In the genomic region with DNA sequence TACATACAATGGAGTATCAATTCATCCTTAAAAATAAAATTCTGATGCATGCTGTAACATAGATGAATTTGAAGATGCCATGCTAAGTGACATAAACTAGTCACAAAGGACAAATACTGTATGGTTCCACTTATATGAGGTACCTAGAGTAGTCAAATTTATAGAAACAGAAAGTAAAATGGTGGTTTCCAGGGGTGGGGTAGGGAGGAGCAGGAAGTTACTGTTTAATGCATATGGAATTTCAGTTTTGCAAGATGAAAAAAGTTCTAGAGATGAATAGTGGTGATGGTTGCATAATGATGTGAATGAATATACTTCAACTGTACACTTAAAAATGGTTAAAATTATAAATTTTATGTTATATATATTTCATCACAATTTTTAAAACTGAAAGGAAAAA, we compare ENCODE assay signal across 12 cellular contexts. TPM values are rescaled to one million over a fixed set of nuclear protein-coding genes. Genes with fewer than 3 reads are reported as not detected.
DNase-seq lines count a peak whose midpoint lies in the region; ATAC-seq and TF ChIP-seq lines count a peak whose summit lies in the region.
"Had no signal": no experiment of that assay in that cellular context is flagged by ENCODE, and none has a peak within 500 bp of the region (broad histone marks: within the 10 kb centered on the region; RNA-seq: fewer than 3 reads in every experiment).

No MANE protein-coding gene starts in this region.

- dilution Hi-C loops in mammary epithelial cell (cut with HindIII; ENCODE audit: low sequenced_read_pairs), result no loop called here

- H3K4me3 ChIP-seq in mammary epithelial cell (replicated peaks in 1 of 3; ENCODE audit: insufficient read depth in 1 of 3, low read depth in 2 of 3, low read length in 3 of 3) (no peak overlapping the region), mucosa of descending colon (no peak overlapping the region)
- H3K4me3 ChIP-seq: sigmoid colon had no signal

- no peaks in the 10 kb centered on the region for H3K27me3 Mint-ChIP-seq in activated CD4-positive, alpha-beta memory T cell treated with anti-CD3 and anti-CD28 coated beads for 36 hours

- intact Hi-C loops in mammary epithelial cell (cut with micrococcal nuclease), result no loop called here
- intact Hi-C loops in mucosa of descending colon (cut with DNase I, micrococcal nuclease), result no loop called here
- intact Hi-C loops in activated CD4-positive, alpha-beta memory T cell treated with anti-CD3 and anti-CD28 coated beads for 36 hours (cut with micrococcal nuclease), result no loop called here

- peaks cover 5% of the 10 kb centered on the region for H3K36me3 Mint-ChIP-seq in activated CD4-positive, alpha-beta memory T cell treated with anti-CD3 and anti-CD28 coated beads for 36 hours

- no peaks in the 10 kb centered on the region for H4K20me1 ChIP-seq in mammary epithelial cell (ENCODE audit: insufficient read depth, low read length)

- no peaks in the 10 kb centered on the region for H3K27me3 ChIP-seq in mammary epithelial cell (ENCODE audit: insufficient read depth, low read length)
- H3K27me3 ChIP-seq: sigmoid colon had no signal

- H3K36me3 ChIP-seq in mammary epithelial cell (ENCODE audit: insufficient read depth, low read length) (no peaks in the 10 kb centered on the region), mucosa of descending colon (ENCODE audit: low read depth) (no peaks in the 10 kb centered on the region)
- H3K36me3 ChIP-seq: sigmoid colon, WERI-Rb-1 had no signal

- peaks cover 13% of the 10 kb centered on the region for H3K9me3 Mint-ChIP-seq in activated CD4-positive, alpha-beta memory T cell treated with anti-CD3 and anti-CD28 coated beads for 36 hours

- H3K4me2 ChIP-seq in mammary epithelial cell (ENCODE audit: insufficient read depth, low read depth, low read length), result peak overlapping the region; percentile 20

- H3K9me3 ChIP-seq in mammary epithelial cell (replicated peaks; ENCODE audit: insufficient read depth, low read length), result no peaks in the 10 kb centered on the region
- H3K9me3 ChIP-seq in mucosa of descending colon, result peaks cover 7% of the 10 kb centered on the region

- in situ Hi-C loops in mammary epithelial cell (cut with MboI; ENCODE audit: low sequenced_read_pairs in 2 of 2), result no loop called here

- ATAC-seq in GM18499 (IDR thresholded peaks at IDR 0.05; ENCODE audit: insufficient read depth, unreplicated experiment) (peak; percentile 83), GM21526 (IDR thresholded peaks at IDR 0.05; ENCODE audit: low FRiP score, unreplicated experiment) (peak; percentile 61), HG03521 (IDR thresholded peaks at IDR 0.05; ENCODE audit: unreplicated experiment) (peak; percentile 62), mucosa of descending colon (no peak)

- TF ChIP-seq CTCF in mammary epithelial cell (conservative IDR thresholded peaks at IDR 0.05 in 1 of 2, IDR thresholded peaks at IDR 0.05 in 1 of 2; ENCODE audit: extremely low read depth in 1 of 2, insufficient read depth in 1 of 2, low read depth in 1 of 2, low read length in 2 of 2) (no peak), mucosa of descending colon (IDR thresholded peaks at IDR 0.05) (no peak)

- peak overlapping the region; percentile 45 for H2AFZ ChIP-seq in mammary epithelial cell (ENCODE audit: low read depth, low read length)

- no peak overlapping the region for H3K4me3 Mint-ChIP-seq in activated CD4-positive, alpha-beta memory T cell treated with anti-CD3 and anti-CD28 coated beads for 36 hours

- BruUV-seq in mammary epithelial cell (replicated peaks; lab: Mats Ljungman, UMichigan), result no TSS peak

- H3K9ac ChIP-seq in mammary epithelial cell (ENCODE audit: insufficient read depth, low read length), result no peak overlapping the region

- no peak overlapping the region for H3K27ac ChIP-seq in mammary epithelial cell (ENCODE audit: insufficient read depth, low read depth, low read length)
- H3K27ac ChIP-seq: sigmoid colon, WERI-Rb-1 had no signal

- H3K4me1 ChIP-seq in mammary epithelial cell (ENCODE audit: insufficient read depth, low read length) (no peaks in the 10 kb centered on the region), mucosa of descending colon (ENCODE audit: low read depth) (no peaks in the 10 kb centered on the region)
- H3K4me1 ChIP-seq: sigmoid colon had no signal

- CTCF ChIA-PET in mammary epithelial cell (lab: Charles Lee; ENCODE audit: low non-redundant PET), result no interaction called here
- CTCF ChIA-PET in activated CD4-positive, alpha-beta memory T cell treated with anti-CD3 and anti-CD28 coated beads for 36 hours (lab: Charles Lee), result no interaction called here

- POLR2A ChIA-PET in activated CD4-positive, alpha-beta memory T cell treated with anti-CD3 and anti-CD28 coated beads for 36 hours (lab: Charles Lee), result no interaction called here

- H3K79me2 ChIP-seq in mammary epithelial cell (ENCODE audit: insufficient read depth, low read length), result no peaks in the 10 kb centered on the region

- DNase-seq in mammary epithelial cell, result peak; percentile 62
- DNase-seq in NCI-H1930 (lab: John Stamatoyannopoulos, UW), result no peak
- DNase-seq in mucosa of descending colon, result no peak
- DNase-seq in hippocampal formation (lab: John Stamatoyannopoulos, UW), result no peak
- no peak for DNase-seq in activated CD4-positive, alpha-beta memory T cell treated with anti-CD3 and anti-CD28 coated beads for 36 hours
- DNase-seq: DMS79 treated with DMSO at 0.1 percent for 48 hours; sigmoid colon; stimulated activated naive CD4-positive, alpha-beta T cell; WERI-Rb-1 had no signal

- H3K27ac Mint-ChIP-seq in activated CD4-positive, alpha-beta memory T cell treated with anti-CD3 and anti-CD28 coated beads for 36 hours, result no peak overlapping the region

- H3K4me1 Mint-ChIP-seq in activated CD4-positive, alpha-beta memory T cell treated with anti-CD3 and anti-CD28 coated beads for 36 hours (ENCODE audit: low read depth), result peaks cover 16% of the 10 kb centered on the region

RNA-seq across cellular contexts. Expression of a gene that starts 57.3 kb away (rescaled TPM):
- total RNA-seq in mammary epithelial cell, result 10 to 100 TPM; 27.3 to 69.2 TPM
- 11.4 TPM for polyA plus RNA-seq in mammary epithelial cell
- polyA minus RNA-seq in mammary epithelial cell, result 12.3 TPM
- total RNA-seq in mucosa of descending colon, result 10 to 100 TPM; 28.3 to 40.3 (median 33.2) TPM
- total RNA-seq in activated CD4-positive, alpha-beta memory T cell treated with anti-CD3 and anti-CD28 coated beads for 36 hours, result 10 to 100 TPM; 14.0 to 15.9 TPM
